ENCODE assay signal across 10 cellular contexts in the genomic region with DNA sequence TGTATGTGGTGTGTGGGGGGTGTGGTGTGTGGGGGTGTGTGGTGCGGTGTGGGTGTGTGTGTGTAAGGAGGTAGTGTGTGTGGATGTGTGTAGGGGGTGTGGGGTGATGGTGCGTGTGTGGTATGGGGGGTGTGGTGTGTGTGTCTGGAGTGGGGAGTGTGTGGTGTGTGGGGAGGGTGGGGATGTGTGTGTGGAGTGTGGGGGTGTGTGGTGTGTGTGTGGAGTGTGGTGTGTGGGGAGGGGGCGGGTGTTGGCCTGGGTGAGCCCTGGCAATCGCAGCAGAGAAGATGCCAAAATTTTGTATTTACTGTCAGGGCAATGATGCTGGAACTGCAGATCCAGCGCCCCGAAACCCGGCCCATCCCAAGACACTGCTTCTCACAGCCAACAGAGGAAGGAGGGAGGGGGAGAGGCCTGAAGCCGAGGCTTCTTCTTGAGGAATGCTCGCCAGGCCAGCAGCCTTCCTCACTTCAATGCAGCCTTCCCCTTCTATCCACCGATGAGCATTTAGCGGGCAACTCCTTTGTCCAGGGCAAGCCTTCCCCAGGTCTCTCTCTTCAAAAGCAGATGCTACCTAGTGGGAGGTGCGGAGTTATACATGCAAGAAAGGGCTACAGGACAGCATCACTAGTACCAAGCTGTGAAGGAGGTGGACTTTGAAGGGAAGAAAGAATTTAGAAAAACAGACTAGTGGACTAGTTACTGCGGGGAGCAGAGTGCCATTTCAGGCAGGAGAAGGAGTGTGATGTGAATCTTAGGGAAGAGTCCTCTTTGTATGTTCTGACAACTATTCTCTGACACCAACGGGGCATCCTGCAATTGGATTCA. TPM values are rescaled to one million over a fixed set of nuclear protein-coding genes. Genes with fewer than 3 reads are reported as not detected.
A peak's percentile ranks its signal among the peaks of the same experiment; 100 is the strongest.
DNase-seq lines count a peak whose midpoint lies in the region; ATAC-seq and TF ChIP-seq lines count a peak whose summit lies in the region.
"Had no signal": no experiment of that assay in that cellular context is flagged by ENCODE, and none has a peak within 500 bp of the region (broad histone marks: within the 10 kb centered on the region; RNA-seq: fewer than 3 reads in every experiment).

No MANE protein-coding gene starts in this region.

- no peaks in the 10 kb centered on the region for H3K27me3 Mint-ChIP-seq in activated CD8-positive, alpha-beta T cell treated with anti-CD3 and anti-CD28 coated beads for 36 hours
- no peaks in the 10 kb centered on the region for H3K27me3 Mint-ChIP-seq in activated CD8-positive, alpha-beta T cell treated with anti-CD3 and anti-CD28 coated beads, Interleukin-2, amount 10 ng/mL, durations not matched to agents 7 days and 5 days (ENCODE audit: low read depth)
- no peaks in the 10 kb centered on the region for H3K27me3 Mint-ChIP-seq in stimulated activated memory B cell treated with anti-CD40 and anti-IgM and Interleukin-4, amounts not matched to agents 10 μg/mL and 1 μg/mL and 100 μg/mL, for 72 hours

- no peaks in the 10 kb centered on the region for H4K20me1 ChIP-seq in SU-DHL-6 (ENCODE audit: low read depth, low read length)

- H3K4me1 ChIP-seq in iPS-18a (ENCODE audit: control insufficient read depth, low read depth, low read length) (peaks cover 10% of the 10 kb centered on the region), prostate gland (replicated peaks) (no peaks in the 10 kb centered on the region)

- CTCF ChIA-PET in activated CD8-positive, alpha-beta T cell treated with anti-CD3 and anti-CD28 coated beads for 36 hours (lab: Charles Lee) = interaction anchor here (1.0 to 5.6 kb wide), 3 partner anchors 51 to 224 kb away, joined by 3 to 31 read pairs (median 6); no protein-coding TSS in a partner anchor
- CTCF ChIA-PET in activated CD8-positive, alpha-beta T cell treated with anti-CD3 and anti-CD28 coated beads, Interleukin-2, amount 10 ng/mL, durations not matched to agents 7 days and 5 days (lab: Charles Lee) = interaction anchor here (1.3 to 9.5 kb wide), 2 partner anchors 55 to 224 kb away, joined by 6 to 95 read pairs; no protein-coding TSS in a partner anchor

- peak; percentile 21 for DNase-seq in activated CD8-positive, alpha-beta T cell treated with anti-CD3 and anti-CD28 coated beads for 36 hours
- DNase-seq in activated CD8-positive, alpha-beta T cell treated with anti-CD3 and anti-CD28 coated beads, Interleukin-2, amount 10 ng/mL, durations not matched to agents 7 days and 5 days = no peak
- DNase-seq in prostate gland (ENCODE audit: low spot score) (no peak), SKM-1 treated with dmso at 0.1 percent for 144 hours (lab: John Stamatoyannopoulos, UW; ENCODE audit: unreplicated experiment) (no peak)
- DNase-seq: activated naive CD4-positive, alpha-beta T cell; NK-92 treated with Interleukin-12 subunit alpha and Interleukin-12 subunit beta, amount 100 ng/mL, for 24 hours had no signal

- POLR2A ChIA-PET in activated CD8-positive, alpha-beta T cell treated with anti-CD3 and anti-CD28 coated beads for 36 hours (lab: Charles Lee) = no interaction called here
- POLR2A ChIA-PET in activated CD8-positive, alpha-beta T cell treated with anti-CD3 and anti-CD28 coated beads, Interleukin-2, amount 10 ng/mL, durations not matched to agents 7 days and 5 days (lab: Charles Lee) = no interaction called here

- no peak for ATAC-seq in activated CD8-positive, alpha-beta T cell treated with anti-CD3 and anti-CD28 coated beads for 36 hours
- no peak for ATAC-seq in activated CD8-positive, alpha-beta T cell treated with anti-CD3 and anti-CD28 coated beads, Interleukin-2, amount 10 ng/mL, durations not matched to agents 7 days and 5 days
- ATAC-seq in stimulated activated memory B cell treated with anti-CD40 and anti-IgM and Interleukin-4, amounts not matched to agents 10 μg/mL and 1 μg/mL and 100 μg/mL, for 72 hours = peak; percentile 7
- no peak for ATAC-seq in GM21529 (IDR thresholded peaks at IDR 0.05; ENCODE audit: unreplicated experiment)

- no peaks in the 10 kb centered on the region for H3K9me3 Mint-ChIP-seq in activated CD8-positive, alpha-beta T cell treated with anti-CD3 and anti-CD28 coated beads for 36 hours
- H3K9me3 Mint-ChIP-seq in activated CD8-positive, alpha-beta T cell treated with anti-CD3 and anti-CD28 coated beads, Interleukin-2, amount 10 ng/mL, durations not matched to agents 7 days and 5 days (ENCODE audit: insufficient read depth) = no peaks in the 10 kb centered on the region
- H3K9me3 Mint-ChIP-seq in stimulated activated memory B cell treated with anti-CD40 and anti-IgM and Interleukin-4, amounts not matched to agents 10 μg/mL and 1 μg/mL and 100 μg/mL, for 72 hours = no peaks in the 10 kb centered on the region

- peak overlapping the region; percentile 9; the same call in 1 of the 2 replicates for H3K9ac ChIP-seq in SU-DHL-6 (ENCODE audit: low read length)
- no peak overlapping the region for H3K9ac ChIP-seq in iPS-18a (ENCODE audit: low read length)

- H2AFZ ChIP-seq in SU-DHL-6 (ENCODE audit: low read depth, low read length, severe bottlenecking) = no peak overlapping the region

- TF ChIP-seq CTCF in activated CD8-positive, alpha-beta T cell treated with anti-CD3 and anti-CD28 coated beads for 36 hours (IDR thresholded peaks at IDR 0.05) = no peak
- TF ChIP-seq CTCF in SU-DHL-6 (IDR thresholded peaks at IDR 0.05; ENCODE audit: insufficient read depth, low read length, poor library complexity, severe bottlenecking) (no peak), prostate gland (IDR thresholded peaks at IDR 0.05) (no peak)

- H3K27ac Mint-ChIP-seq in activated CD8-positive, alpha-beta T cell treated with anti-CD3 and anti-CD28 coated beads for 36 hours = no peak overlapping the region
- H3K27ac Mint-ChIP-seq in activated CD8-positive, alpha-beta T cell treated with anti-CD3 and anti-CD28 coated beads, Interleukin-2, amount 10 ng/mL, durations not matched to agents 7 days and 5 days = no peak overlapping the region
- peak overlapping the region; percentile 97 for H3K27ac Mint-ChIP-seq in stimulated activated memory B cell treated with anti-CD40 and anti-IgM and Interleukin-4, amounts not matched to agents 10 μg/mL and 1 μg/mL and 100 μg/mL, for 72 hours

- no peak overlapping the region for H3K4me3 Mint-ChIP-seq in activated CD8-positive, alpha-beta T cell treated with anti-CD3 and anti-CD28 coated beads for 36 hours
- H3K4me3 Mint-ChIP-seq in activated CD8-positive, alpha-beta T cell treated with anti-CD3 and anti-CD28 coated beads, Interleukin-2, amount 10 ng/mL, durations not matched to agents 7 days and 5 days = no peak overlapping the region
- no peak overlapping the region for H3K4me3 Mint-ChIP-seq in stimulated activated memory B cell treated with anti-CD40 and anti-IgM and Interleukin-4, amounts not matched to agents 10 μg/mL and 1 μg/mL and 100 μg/mL, for 72 hours

- no peak for TF ChIP-seq POLR2A in prostate gland (IDR thresholded peaks at IDR 0.05)

- H3K27me3 ChIP-seq in SU-DHL-6 (ENCODE audit: low read length) = no peaks in the 10 kb centered on the region
- no peaks in the 10 kb centered on the region for H3K27me3 ChIP-seq in iPS-18a (ENCODE audit: control insufficient read depth, insufficient read depth, low read length)
- H3K27me3 ChIP-seq in prostate gland (replicated peaks; ENCODE audit: insufficient read depth) = no peaks in the 10 kb centered on the region

- H3K27ac ChIP-seq in SU-DHL-6 (ENCODE audit: low read depth, low read length) (peak overlapping the region; percentile 98), iPS-18a (ENCODE audit: low read length) (peak overlapping the region; percentile 9), prostate gland (no peak overlapping the region)

- H3F3A ChIP-seq in SU-DHL-6 (ENCODE audit: insufficient read depth) = peaks cover 68% of the 10 kb centered on the region

- WGBS in prostate gland = 56% methylated on average over 14 of the region's 14 CpGs

- H3K9me2 ChIP-seq in SU-DHL-6 (replicated peaks; ENCODE audit: insufficient read depth, low read length) = no peaks in the 10 kb centered on the region

- H3K36me3 ChIP-seq in SU-DHL-6 (ENCODE audit: low read length) (no peaks in the 10 kb centered on the region), iPS-18a (ENCODE audit: control insufficient read depth, low read depth, low read length) (no peaks in the 10 kb centered on the region), prostate gland (no peaks in the 10 kb centered on the region)

- no peaks in the 10 kb centered on the region for H3K79me2 ChIP-seq in SU-DHL-6 (ENCODE audit: insufficient read depth, low read length)

- H3K9me3 ChIP-seq in SU-DHL-6 (ENCODE audit: insufficient read depth, low read length) (no peaks in the 10 kb centered on the region), iPS-18a (ENCODE audit: control insufficient read depth, low read depth, low read length) (no peaks in the 10 kb centered on the region), prostate gland (no peaks in the 10 kb centered on the region)

- intact Hi-C loops in activated CD8-positive, alpha-beta T cell treated with anti-CD3 and anti-CD28 coated beads for 36 hours (cut with micrococcal nuclease) = no loop called here
- intact Hi-C loops in prostate gland (cut with DNase I) = no loop called here

- H3K4me1 Mint-ChIP-seq in activated CD8-positive, alpha-beta T cell treated with anti-CD3 and anti-CD28 coated beads for 36 hours (ENCODE audit: low read depth) = peaks cover 92% of the 10 kb centered on the region
- H3K4me1 Mint-ChIP-seq in activated CD8-positive, alpha-beta T cell treated with anti-CD3 and anti-CD28 coated beads, Interleukin-2, amount 10 ng/mL, durations not matched to agents 7 days and 5 days (ENCODE audit: low read depth) = peaks cover 89% of the 10 kb centered on the region
- peaks cover 87% of the 10 kb centered on the region for H3K4me1 Mint-ChIP-seq in stimulated activated memory B cell treated with anti-CD40 and anti-IgM and Interleukin-4, amounts not matched to agents 10 μg/mL and 1 μg/mL and 100 μg/mL, for 72 hours

- peaks cover 20% of the 10 kb centered on the region for H3K36me3 Mint-ChIP-seq in activated CD8-positive, alpha-beta T cell treated with anti-CD3 and anti-CD28 coated beads for 36 hours (ENCODE audit: low read depth)
- H3K36me3 Mint-ChIP-seq in activated CD8-positive, alpha-beta T cell treated with anti-CD3 and anti-CD28 coated beads, Interleukin-2, amount 10 ng/mL, durations not matched to agents 7 days and 5 days (ENCODE audit: low read depth) = peaks cover 22% of the 10 kb centered on the region
- H3K36me3 Mint-ChIP-seq in stimulated activated memory B cell treated with anti-CD40 and anti-IgM and Interleukin-4, amounts not matched to agents 10 μg/mL and 1 μg/mL and 100 μg/mL, for 72 hours = peaks cover 13% of the 10 kb centered on the region

- H3K4me2 ChIP-seq in SU-DHL-6 (ENCODE audit: low read depth, low read length, poor library complexity, severe bottlenecking) = no peak overlapping the region

- H3K4me3 ChIP-seq in SU-DHL-6 (ENCODE audit: insufficient read depth, low read length, poor library complexity, severe bottlenecking) = no peak overlapping the region
- no peak overlapping the region for H3K4me3 ChIP-seq in iPS-18a (ENCODE audit: low read length)
- H3K4me3 ChIP-seq in prostate gland = no peak overlapping the region

RNA-seq across cellular contexts. Expression of a gene that starts 12.0 kb away (rescaled TPM):
- 100 to 1,000 TPM; 147 to 152 TPM for total RNA-seq in activated CD8-positive, alpha-beta T cell treated with anti-CD3 and anti-CD28 coated beads for 36 hours
- total RNA-seq in activated CD8-positive, alpha-beta T cell treated with anti-CD3 and anti-CD28 coated beads, Interleukin-2, amount 10 ng/mL, durations not matched to agents 7 days and 5 days = 100 to 1,000 TPM; 178 to 182 TPM
- 100 to 1,000 TPM; 366 to 428 TPM for total RNA-seq in prostate gland

RNA-seq across cellular contexts. Expression of a gene that starts 57.7 kb away (rescaled TPM):
- total RNA-seq in activated CD8-positive, alpha-beta T cell treated with anti-CD3 and anti-CD28 coated beads for 36 hours = 1 to 10 TPM; 4.2 to 4.3 TPM
- total RNA-seq in activated CD8-positive, alpha-beta T cell treated with anti-CD3 and anti-CD28 coated beads, Interleukin-2, amount 10 ng/mL, durations not matched to agents 7 days and 5 days = 1 to 10 TPM; 2.2 to 4.0 TPM
- total RNA-seq in prostate gland = 10 to 100 TPM in 1 of 2 donors, 1 to 10 TPM in 1; 8.8 to 19.0 TPM

Comparison
In these comparisons a context has a peak if more than half of its experiments do, and no peak if none do; other contexts are left out.
1. H3K27ac ChIP-seq: peak in SU-DHL-6 (single experiment) and iPS-18a (single experiment); none in prostate gland (0 of 2).